ENCODE assay signal across 8 cellular contexts in the genomic region with DNA sequence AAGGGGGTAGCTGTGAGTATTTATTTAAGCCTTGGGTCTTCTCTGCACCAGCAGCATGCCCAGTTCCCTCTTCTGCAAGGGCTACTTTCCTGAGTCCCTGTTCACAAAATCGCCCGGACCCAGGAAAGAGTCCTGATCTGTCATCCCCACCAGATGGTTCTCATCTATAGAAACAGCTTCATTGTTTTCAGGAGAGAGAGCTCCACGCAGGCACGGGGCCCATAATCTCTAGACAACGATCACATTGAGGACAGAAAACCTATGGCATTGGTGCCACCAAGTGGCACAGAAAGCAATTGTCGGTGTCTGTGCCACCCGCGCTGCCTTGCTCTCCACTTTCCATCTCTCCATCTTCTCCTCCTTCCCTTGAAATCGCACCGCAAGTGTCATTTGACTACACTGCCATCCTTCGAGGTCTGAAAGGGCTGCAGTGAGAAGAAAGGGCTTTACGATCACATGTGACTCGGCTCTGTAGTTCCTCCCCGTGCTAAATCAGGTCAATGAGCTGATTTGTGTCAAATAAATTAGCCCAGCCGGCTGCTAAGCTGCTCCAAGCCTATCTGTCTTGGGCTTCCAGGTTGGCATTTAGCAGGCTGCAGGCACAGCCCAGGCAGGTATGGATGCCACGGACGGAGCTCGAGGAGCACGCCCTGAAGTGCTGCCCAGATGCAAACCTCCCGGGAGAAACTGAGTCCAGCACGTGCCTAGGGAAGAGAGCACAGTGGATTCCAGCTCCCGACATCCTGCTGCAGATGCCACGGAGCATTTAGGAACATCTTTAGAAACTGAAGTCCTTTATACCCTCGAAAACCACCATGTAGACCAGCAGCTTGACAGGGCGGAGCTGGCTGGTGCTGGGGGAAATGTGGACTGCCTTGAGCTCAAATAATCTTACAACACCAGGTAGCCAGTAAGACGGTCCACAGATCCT. TPM values are rescaled to one million over a fixed set of nuclear protein-coding genes. Genes with fewer than 3 reads are reported as not detected.
DNase-seq lines count a peak whose midpoint lies in the region; ATAC-seq and TF ChIP-seq lines count a peak whose summit lies in the region.

No MANE protein-coding gene starts in this region.

- no peak overlapping the region for H3K9ac ChIP-seq in GM23248

- peaks cover 2% of the 10 kb centered on the region; the same call in 1 of the 2 replicates for H3K27me3 ChIP-seq in BE2C
- H3K27me3 ChIP-seq in GM23248 (replicated peaks; ENCODE audit: insufficient read depth): peaks cover 8% of the 10 kb centered on the region; the same call in 1 of the 2 replicates
- no peaks in the 10 kb centered on the region for H3K27me3 ChIP-seq in right lobe of liver

- no peaks in the 10 kb centered on the region for H3K79me2 ChIP-seq in GM23248 (ENCODE audit: insufficient read depth)

- peak overlapping the region; percentile 49 for H3K4me3 ChIP-seq in BE2C (ENCODE audit: low read depth, low read length)
- peak overlapping the region; percentile 52 for H3K4me3 ChIP-seq in GM23248
- H3K4me3 ChIP-seq in right lobe of liver: no peak overlapping the region

- CTCF ChIA-PET in activated CD4-positive, alpha-beta T cell treated with anti-CD3 and anti-CD28 coated beads for 36 hours (lab: Charles Lee): interaction anchor here (0.6 to 2.7 kb wide), 34 partner anchors 9 to 722 kb away, joined by 3 to 26 read pairs (median 3); a partner anchor contains a TSS

- TF ChIP-seq CTCF in BE2C (IDR thresholded peaks at IDR 0.05; ENCODE audit: low read depth, low read length) (peak; percentile 65), chondrocyte (IDR thresholded peaks at IDR 0.05) (peak; percentile 90), right lobe of liver (IDR thresholded peaks at IDR 0.05) (peak; percentile 58 to 73 (median 69))

- intact Hi-C loops in activated CD4-positive, alpha-beta T cell treated with anti-CD3 and anti-CD28 coated beads for 36 hours (cut with DNase I, micrococcal nuclease): loop anchor here in 1 of 2 experiments (5.0 kb wide), 1 partner anchor 712 kb away; no protein-coding TSS in a partner anchor
- intact Hi-C loops in right lobe of liver (cut with DNase I): no loop called here

- peak overlapping the region; percentile 88 for H3K4me2 ChIP-seq in GM23248 (ENCODE audit: unreplicated experiment)

- no peaks in the 10 kb centered on the region for H3K9me2 ChIP-seq in GM23248 (ENCODE audit: insufficient read depth)

- no peaks in the 10 kb centered on the region for H3K9me3 ChIP-seq in BE2C
- no peaks in the 10 kb centered on the region for H3K9me3 ChIP-seq in GM23248 (ENCODE audit: low read depth)
- no peaks in the 10 kb centered on the region for H3K9me3 ChIP-seq in right lobe of liver

- no peaks in the 10 kb centered on the region for H3F3A ChIP-seq in GM23248 (ENCODE audit: insufficient read depth)

- 10 to 11% methylated on average over 24 to 26 of the region's 26 CpGs for WGBS in GM23248 (ENCODE audit: low coverage in 1 of 2, low lambda C conversion rate in 2 of 2, missing lambda C conversion rate in 2 of 2), 2 experiments
- 7% methylated on average over 19 of the region's 26 CpGs for WGBS in right lobe of liver (ENCODE audit: insufficient coverage, low coverage, low lambda C conversion rate, missing lambda C conversion rate)

- H3K4me3 Mint-ChIP-seq in activated CD4-positive, alpha-beta T cell treated with anti-CD3 and anti-CD28 coated beads for 36 hours: no peak overlapping the region
- peak overlapping the region; percentile 32 for H3K4me3 Mint-ChIP-seq in chondrocyte (ENCODE audit: unreplicated experiment)

- H4K20me1 ChIP-seq in GM23248 (ENCODE audit: insufficient read depth): no peaks in the 10 kb centered on the region

- POLR2A ChIA-PET in activated CD4-positive, alpha-beta T cell treated with anti-CD3 and anti-CD28 coated beads for 36 hours (lab: Charles Lee): interaction anchor here (0.9 kb wide), 1 partner anchor 10 kb away, joined by 5 read pairs; no protein-coding TSS in a partner anchor

- no peaks in the 10 kb centered on the region for H3K36me3 Mint-ChIP-seq in activated CD4-positive, alpha-beta T cell treated with anti-CD3 and anti-CD28 coated beads for 36 hours (ENCODE audit: low read depth)
- H3K36me3 Mint-ChIP-seq in chondrocyte (ENCODE audit: low read depth): no peaks in the 10 kb centered on the region

- H2AFZ ChIP-seq in GM23248: peak overlapping the region; percentile 70; the same call in 1 of the 2 replicates

- peaks cover 9% of the 10 kb centered on the region for H3K4me1 Mint-ChIP-seq in activated CD4-positive, alpha-beta T cell treated with anti-CD3 and anti-CD28 coated beads for 36 hours
- H3K4me1 Mint-ChIP-seq in chondrocyte (ENCODE audit: low read depth): peaks cover 14% of the 10 kb centered on the region

- in situ Hi-C loops in GM23248 (cut with MboI): loop anchor here (25.0 kb wide), 1 partner anchor 403 kb away; no protein-coding TSS in a partner anchor

- H3K36me3 ChIP-seq in BE2C (no peaks in the 10 kb centered on the region), GM23248 (ENCODE audit: low read depth) (no peaks in the 10 kb centered on the region), right lobe of liver (no peaks in the 10 kb centered on the region)

- H3K4me1 ChIP-seq in BE2C: peaks cover 16% of the 10 kb centered on the region
- H3K4me1 ChIP-seq in GM23248 (ENCODE audit: insufficient read depth): 0 out of 2 replicates have a peak, but pooled peaks cover 4% of the 10 kb centered on the region
- peaks cover 0 to 3% (median 0%) of the 10 kb centered on the region in 4 donors for H3K4me1 ChIP-seq in right lobe of liver

- H3K27me3 Mint-ChIP-seq in activated CD4-positive, alpha-beta T cell treated with anti-CD3 and anti-CD28 coated beads for 36 hours: no peaks in the 10 kb centered on the region
- peaks cover 16% of the 10 kb centered on the region for H3K27me3 Mint-ChIP-seq in chondrocyte (ENCODE audit: low read depth)

- ATAC-seq in activated CD4-positive, alpha-beta T cell treated with anti-CD3 and anti-CD28 coated beads for 36 hours: peak; percentile 98
- ATAC-seq in right lobe of liver (peak; percentile 94 to 98 (median 95)), GM18519 (IDR thresholded peaks at IDR 0.05; ENCODE audit: low FRiP score, unreplicated experiment) (no peak)

- no peak overlapping the region for H3K27ac Mint-ChIP-seq in activated CD4-positive, alpha-beta T cell treated with anti-CD3 and anti-CD28 coated beads for 36 hours
- no peak overlapping the region for H3K27ac Mint-ChIP-seq in chondrocyte (ENCODE audit: unreplicated experiment)

- H3K9me3 Mint-ChIP-seq in activated CD4-positive, alpha-beta T cell treated with anti-CD3 and anti-CD28 coated beads for 36 hours (ENCODE audit: low read depth): no peaks in the 10 kb centered on the region
- no peaks in the 10 kb centered on the region for H3K9me3 Mint-ChIP-seq in chondrocyte (ENCODE audit: low read depth)

- no peak overlapping the region for H3K27ac ChIP-seq in GM23248
- no peak overlapping the region for H3K27ac ChIP-seq in right lobe of liver

- TF ChIP-seq POLR2A in right lobe of liver (IDR thresholded peaks at IDR 0.05): no peak

- peak; percentile 60 for DNase-seq in BE2C
- peak; percentile 82 for DNase-seq in GM23248
- peak; percentile 54 for DNase-seq in NCI-H2227 treated with DMSO at 0.1 percent for 48 hours (lab: John Stamatoyannopoulos, UW)
- peak; percentile 70 for DNase-seq in activated CD4-positive, alpha-beta T cell treated with anti-CD3 and anti-CD28 coated beads for 36 hours
- no peak for DNase-seq in chondrocyte (ENCODE audit: low spot score)
- DNase-seq in right lobe of liver: peak in 2 of 3 donors; percentile 40 to 60
- DNase-seq in stimulated activated CD8-positive, alpha-beta memory T cell treated with anti-CD3 and anti-CD28 coated beads, Interleukin-12 subunit alpha, Interleukin-12 subunit beta, amount 100 ng/mL, for 1 hour (ENCODE audit: low read depth): peak; percentile 19

RNA-seq across cellular contexts. Expression of a gene that starts 28.8 kb away (rescaled TPM):
- polyA plus RNA-seq in BE2C (2012; ENCODE audit: insufficient read depth, insufficient read length, low read depth): 30.5 TPM
- total RNA-seq in GM23248 (2014; rRNA removed; shearing (Covaris generic)): 20.0 and 21.4 TPM in 2 replicates
- 15.4 and 16.8 TPM in 2 replicates for polyA plus RNA-seq in GM23248 (2016; fragmentation: Nextera tagmentation; extraction: Ambion mirVana)
- 10 to 100 TPM; 15.3 to 17.4 TPM for total RNA-seq in activated CD4-positive, alpha-beta T cell treated with anti-CD3 and anti-CD28 coated beads for 36 hours
- total RNA-seq in chondrocyte: 31.4 to 37.3 TPM (median 35.5 TPM) in 3 replicates
- total RNA-seq in right lobe of liver: 10 to 100 TPM in 4 of 6 experiments, 1 to 10 TPM in 2; 4.9 to 18.7 (median 12.0) TPM

RNA-seq across cellular contexts. Expression of a gene that starts 29.0 kb away (rescaled TPM):
- polyA plus RNA-seq in BE2C (2012; ENCODE audit: insufficient read depth, insufficient read length, low read depth): 14.7 TPM
- 0.43 TPM in 1 of 2 replicates, not detected in the other for total RNA-seq in GM23248 (2014; rRNA removed; shearing (Covaris generic))
- polyA plus RNA-seq in GM23248 (2016; fragmentation: Nextera tagmentation; extraction: Ambion mirVana): 0.24 and 0.33 TPM in 2 replicates
- total RNA-seq in activated CD4-positive, alpha-beta T cell treated with anti-CD3 and anti-CD28 coated beads for 36 hours: 10 to 100 TPM; 14.7 to 15.0 TPM
- 5.1 to 9.8 TPM (median 6.6 TPM) in 3 replicates for total RNA-seq in chondrocyte
- 1 to 10 TPM in 2 of 6 experiments, under 1 TPM in 4; 0.09 to 2.1 (median 0.75) TPM for total RNA-seq in right lobe of liver

Comparison
In these comparisons a context has a peak if more than half of its experiments do, and no peak if none do; other contexts are left out.
1. H3K4me3 ChIP-seq: peak in BE2C (single experiment) and GM23248 (single experiment); none in right lobe of liver (0 of 3).
2. Peak in every context shown above with its lines, with median percentiles within 50 percentile points of each other: CTCF ChIP-seq.